ENCODE assay signal across 1 cellular context in the genomic region with DNA sequence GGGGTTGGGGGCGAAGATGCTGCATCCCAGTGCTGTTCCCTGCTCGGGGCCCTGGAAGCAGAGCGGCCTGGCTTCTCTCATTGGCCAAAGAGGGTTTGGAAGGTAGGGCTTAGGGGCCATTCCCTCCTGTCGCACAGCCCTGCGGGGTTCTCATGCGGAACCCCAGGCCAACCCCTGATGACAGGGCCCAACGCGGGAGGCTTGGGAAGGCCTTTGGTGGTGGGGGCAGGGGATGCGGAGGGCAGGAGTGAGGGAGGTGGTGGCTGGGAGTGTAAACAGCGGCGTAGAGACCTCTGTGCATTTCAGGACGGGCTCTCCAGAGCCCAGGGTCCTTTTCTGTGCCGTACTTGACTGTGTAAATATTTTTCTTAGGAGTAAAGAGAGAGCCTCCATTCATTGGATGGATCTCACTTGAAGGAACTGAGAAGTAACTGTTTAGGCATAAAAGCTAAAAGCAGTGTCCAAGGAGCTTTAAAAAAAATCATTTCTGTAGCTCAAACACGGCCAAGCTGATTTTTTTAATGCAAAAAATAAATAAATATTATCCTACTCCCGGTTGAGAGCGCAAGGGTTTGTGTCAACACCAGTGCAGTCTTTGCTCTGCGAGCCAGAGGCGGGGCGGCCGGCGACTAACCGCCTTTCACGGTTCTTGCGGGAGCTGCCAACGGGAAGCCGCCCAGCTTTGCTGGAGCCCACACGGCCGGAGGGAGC.
TF ChIP-seq lines count a peak whose summit lies in the region.

No MANE protein-coding gene starts in this region.

TF ChIP-seq in HepG2, 621 proteins besides CTCF, POLR2A, EP300 and RAD21 (continued from another document and continues in another):
- TF ChIP-seq E2F1 (CRISPR knock-in tag; IDR thresholded peaks at IDR 0.05) (peak; percentile 25; the same call in 1 of the 2 replicates), PHF8 (CRISPR knock-in tag; IDR thresholded peaks at IDR 0.05) (peak; percentile 30; the same call in 1 of the 2 replicates), THAP11 (CRISPR knock-in tag; IDR thresholded peaks at IDR 0.05) (no peak), FUBP1 (CRISPR knock-in tag; IDR thresholded peaks at IDR 0.05; ENCODE audit: borderline replicate concordance) (no peak), ZNF567 (CRISPR knock-in tag; IDR thresholded peaks at IDR 0.05; ENCODE audit: borderline replicate concordance) (no peak), ZNF260 (CRISPR knock-in tag; IDR thresholded peaks at IDR 0.05; ENCODE audit: borderline replicate concordance, low read depth) (no peak), ZMYM3 (CRISPR knock-in tag; IDR thresholded peaks at IDR 0.05) (peak; percentile 43; the same call in 1 of the 2 replicates), CREB1 (IDR thresholded peaks at IDR 0.05) (no peak), CREB1 (CRISPR knock-in tag; IDR thresholded peaks at IDR 0.05) (peak; percentile 45; the same call in 1 of the 2 replicates), ZSCAN5A (CRISPR knock-in tag; IDR thresholded peaks at IDR 0.05; ENCODE audit: borderline replicate concordance) (no peak), KDM5A (IDR thresholded peaks at IDR 0.05; ENCODE audit: borderline replicate concordance, low read length) (no peak), ZFP1 (CRISPR knock-in tag; IDR thresholded peaks at IDR 0.05) (no peak), ZNF552 (CRISPR knock-in tag; IDR thresholded peaks at IDR 0.05; ENCODE audit: borderline replicate concordance) (no peak), ZNF414 (CRISPR knock-in tag; IDR thresholded peaks at IDR 0.05) (no peak), ZNF383 (CRISPR knock-in tag; IDR thresholded peaks at IDR 0.05; ENCODE audit: borderline replicate concordance) (no peak), ZNF790 (CRISPR knock-in tag; IDR thresholded peaks at IDR 0.05; ENCODE audit: borderline replicate concordance) (no peak), LBX2 (CRISPR knock-in tag; IDR thresholded peaks at IDR 0.05; ENCODE audit: borderline replicate concordance) (no peak), ZNF883 (CRISPR knock-in tag; IDR thresholded peaks at IDR 0.05; ENCODE audit: not compliant biosample characterization) (no peak), POGZ (CRISPR knock-in tag; IDR thresholded peaks at IDR 0.05) (no peak), ZNF83 (CRISPR knock-in tag; IDR thresholded peaks at IDR 0.05; ENCODE audit: borderline replicate concordance) (no peak), ZNF839 (CRISPR knock-in tag; IDR thresholded peaks at IDR 0.05; ENCODE audit: borderline replicate concordance) (no peak), MBD4 (IDR thresholded peaks at IDR 0.05; ENCODE audit: borderline replicate concordance, low read length) (no peak), ZBTB21 (CRISPR knock-in tag; IDR thresholded peaks at IDR 0.05) (no peak), RARA (CRISPR knock-in tag; IDR thresholded peaks at IDR 0.05) (peak; percentile 50), ZNF691 (CRISPR knock-in tag; IDR thresholded peaks at IDR 0.05; ENCODE audit: borderline replicate concordance, low read depth) (no peak), MTA1 (CRISPR knock-in tag; IDR thresholded peaks at IDR 0.05; ENCODE audit: borderline replicate concordance) (peak; percentile 19; the same call in 1 of the 2 replicates), ZMYM2 (CRISPR knock-in tag; IDR thresholded peaks at IDR 0.05) (no peak), NFATC3 (CRISPR knock-in tag; IDR thresholded peaks at IDR 0.05) (no peak), ZNF292 (CRISPR knock-in tag; IDR thresholded peaks at IDR 0.05; ENCODE audit: borderline replicate concordance, low read depth) (0 out of 2 replicates have a peak, but pooled peaks have one; percentile 39), ZC3H4 (CRISPR knock-in tag; IDR thresholded peaks at IDR 0.05; ENCODE audit: borderline replicate concordance) (no peak), HMG20A (CRISPR knock-in tag; IDR thresholded peaks at IDR 0.05; ENCODE audit: borderline replicate concordance) (no peak), ZNF264 (CRISPR knock-in tag; IDR thresholded peaks at IDR 0.05) (peak; percentile 67; the same call in 1 of the 2 replicates), MYPOP (CRISPR knock-in tag; IDR thresholded peaks at IDR 0.05) (peak; percentile 48; the same call in 1 of the 2 replicates), PTBP1 (IDR thresholded peaks at IDR 0.05; ENCODE audit: low read depth, low read length, poor library complexity, severe bottlenecking) (no peak), CC2D1A (CRISPR knock-in tag; IDR thresholded peaks at IDR 0.05) (no peak), IRF1 (CRISPR knock-in tag; IDR thresholded peaks at IDR 0.05; ENCODE audit: low read depth) (no peak), HNRNPH1 (optimal IDR thresholded peaks at IDR 0.05; ENCODE audit: low read depth, low read length) (no peak), RNF219 (CRISPR knock-in tag; IDR thresholded peaks at IDR 0.05) (no peak), CENPBD1 (CRISPR knock-in tag; IDR thresholded peaks at IDR 0.05; ENCODE audit: borderline replicate concordance, low read depth) (no peak), MAZ (IDR thresholded peaks at IDR 0.05; ENCODE audit: borderline replicate concordance, low read depth, low read length) (no peak), MAZ (CRISPR knock-in tag; IDR thresholded peaks at IDR 0.05; ENCODE audit: low read depth) (0 out of 2 replicates have a peak, but pooled peaks have one; percentile 17), MAFG (CRISPR knock-in tag; IDR thresholded peaks at IDR 0.05) (no peak), THAP8 (CRISPR knock-in tag; IDR thresholded peaks at IDR 0.05; ENCODE audit: borderline replicate concordance) (no peak), MTA3 (CRISPR knock-in tag; IDR thresholded peaks at IDR 0.05) (no peak)
- TF ChIP-seq, protein P1, sequence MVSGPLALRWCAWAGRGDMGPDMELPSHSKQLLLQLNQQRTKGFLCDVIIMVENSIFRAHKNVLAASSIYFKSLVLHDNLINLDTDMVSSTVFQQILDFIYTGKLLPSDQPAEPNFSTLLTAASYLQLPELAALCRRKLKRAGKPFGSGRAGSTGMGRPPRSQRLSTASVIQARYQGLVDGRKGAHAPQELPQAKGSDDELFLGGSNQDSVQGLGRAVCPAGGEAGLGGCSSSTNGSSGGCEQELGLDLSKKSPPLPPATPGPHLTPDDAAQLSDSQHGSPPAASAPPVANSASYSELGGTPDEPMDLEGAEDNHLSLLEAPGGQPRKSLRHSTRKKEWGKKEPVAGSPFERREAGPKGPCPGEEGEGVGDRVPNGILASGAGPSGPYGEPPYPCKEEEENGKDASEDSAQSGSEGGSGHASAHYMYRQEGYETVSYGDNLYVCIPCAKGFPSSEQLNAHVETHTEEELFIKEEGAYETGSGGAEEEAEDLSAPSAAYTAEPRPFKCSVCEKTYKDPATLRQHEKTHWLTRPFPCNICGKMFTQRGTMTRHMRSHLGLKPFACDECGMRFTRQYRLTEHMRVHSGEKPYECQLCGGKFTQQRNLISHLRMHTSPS (CRISPR knock-in tag; IDR thresholded peaks at IDR 0.05; ENCODE audit: low read depth), result no peak; the same call in 1 of the 2 replicates
